ENCODE assay signal across 30 cellular contexts in the genomic region with DNA sequence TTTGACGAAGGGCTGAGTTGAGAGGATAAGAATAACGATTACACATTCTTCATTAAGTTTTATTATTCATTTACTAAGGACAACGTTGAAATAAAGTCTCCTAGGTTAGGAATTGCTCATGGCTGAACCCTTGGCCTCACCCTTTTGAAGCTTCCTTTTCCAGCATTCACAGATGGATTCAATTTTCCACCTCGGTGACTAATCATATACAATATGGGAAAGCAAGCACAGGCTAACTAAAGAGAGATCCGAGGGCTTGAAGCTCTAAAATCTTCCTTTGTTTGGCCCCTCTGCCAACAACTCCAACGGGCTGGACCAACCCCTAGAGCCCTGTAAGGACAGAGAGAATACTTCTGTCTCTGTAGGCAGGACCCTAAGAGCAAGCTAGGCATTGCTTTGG.
DNase-seq lines count a peak whose midpoint lies in the region; ATAC-seq, FAIRE-seq and TF ChIP-seq lines count a peak whose summit lies in the region.
"Had no signal": no experiment of that assay in that cellular context is flagged by ENCODE, and none has a peak within 500 bp of the region (broad histone marks: within the 10 kb centered on the region; RNA-seq: fewer than 3 reads in every experiment).

No MANE protein-coding gene starts in this region.

- peak overlapping the region; percentile 9 for H3K4me2 ChIP-seq in astrocyte (ENCODE audit: low read length)

- DNase-seq in AG20443 (ENCODE audit: low spot score): peak; percentile 66
- DNase-seq in HCEC 1CT: peak; percentile 29
- DNase-seq in astrocyte (ENCODE audit: low read depth): peak; percentile 53
- DNase-seq in iris pigment epithelial cell (ENCODE audit: low read depth): peak; percentile 5
- no peak for DNase-seq in lower leg skin (ENCODE audit: low spot score in 2 of 2)
- DNase-seq in NCI-H2227 treated with DMSO at 0.1 percent for 48 hours (lab: John Stamatoyannopoulos, UW): no peak
- no peak for DNase-seq in SHP77 (lab: John Stamatoyannopoulos, UW)
- DNase-seq in Right ventricle myocardium superior: no peak
- DNase-seq: ACHN; activated CD4-positive, alpha-beta memory T cell treated with anti-CD3 and anti-CD28 coated beads, Interleukin-2, amount 10 ng/mL, durations not matched to agents 7 days and 5 days; activated effector memory CD4-positive, alpha-beta T cell treated with Interleukin-2 at 50 U/mL for 16 hours; activated T-cell treated with anti-CD3 and anti-CD28 coated beads for 4 hours; brain microvascular endothelial cell; H7; hypothalamus; Karpas-422; left ventricle myocardium inferior; naive thymus-derived CD8-positive, alpha-beta T cell; NCI-H1694; NCI-H345; OCI-M1; small intestine; stimulated activated CD4-positive, alpha-beta T cell treated with anti-CD3 and anti-CD28 coated beads, Interleukin-1b, Interleukin-23, amount 100 ng/mL, for 48 hours; T-cell; uterus had no signal

- H3K27me3 Mint-ChIP-seq in astrocyte (ENCODE audit: low read depth, unreplicated experiment): peaks cover 17% of the 10 kb centered on the region
- H3K27me3 Mint-ChIP-seq: activated CD4-positive, alpha-beta memory T cell treated with anti-CD3 and anti-CD28 coated beads, Interleukin-2, amount 10 ng/mL, durations not matched to agents 7 days and 5 days had no signal

- no peaks in the 10 kb centered on the region for H3K36me3 ChIP-seq in astrocyte (ENCODE audit: insufficient read depth, low read length)
- H3K36me3 ChIP-seq: brain microvascular endothelial cell, left ventricle myocardium inferior, suprapubic skin, uterus had no signal

- H3K79me2 ChIP-seq in astrocyte (ENCODE audit: insufficient read depth, low read length): no peaks in the 10 kb centered on the region

- H3K4me1 Mint-ChIP-seq in astrocyte (ENCODE audit: low read depth, unreplicated experiment): no peaks in the 10 kb centered on the region
- H3K4me1 Mint-ChIP-seq: activated CD4-positive, alpha-beta memory T cell treated with anti-CD3 and anti-CD28 coated beads, Interleukin-2, amount 10 ng/mL, durations not matched to agents 7 days and 5 days; mesothelial cell of epicardium; naive thymus-derived CD8-positive, alpha-beta T cell; T-cell had no signal

- no peaks in the 10 kb centered on the region for H3K9me3 ChIP-seq in astrocyte (ENCODE audit: insufficient read depth, low read depth, low read length)
- H3K9me3 ChIP-seq: left ventricle myocardium inferior, suprapubic skin, uterus had no signal

- no peak overlapping the region for H3K4me3 Mint-ChIP-seq in astrocyte (ENCODE audit: unreplicated experiment)
- H3K4me3 Mint-ChIP-seq: activated CD4-positive, alpha-beta memory T cell treated with anti-CD3 and anti-CD28 coated beads, Interleukin-2, amount 10 ng/mL, durations not matched to agents 7 days and 5 days; mesothelial cell of epicardium; naive thymus-derived CD8-positive, alpha-beta T cell; T-cell had no signal

- FAIRE-seq in astrocyte (lab: Jason Lieb, UNC): no peak
- FAIRE-seq: G401.6, small intestine had no signal

- no peaks in the 10 kb centered on the region for H3K36me3 Mint-ChIP-seq in astrocyte (ENCODE audit: low read depth, unreplicated experiment)
- H3K36me3 Mint-ChIP-seq: mesothelial cell of epicardium; naive thymus-derived CD8-positive, alpha-beta T cell; T-cell had no signal

- no peak for ATAC-seq in Right ventricle myocardium superior (ENCODE audit: poor library complexity)
- ATAC-seq: naive thymus-derived CD8-positive, alpha-beta T cell; Right ventricle myocardium inferior; T-cell had no signal

- no peaks in the 10 kb centered on the region for H3K27me3 ChIP-seq in astrocyte (ENCODE audit: insufficient read depth, low read length)
- H3K27me3 ChIP-seq: brain microvascular endothelial cell, suprapubic skin, uterus had no signal

- H2AFZ ChIP-seq in astrocyte (ENCODE audit: low read depth, low read length): peak overlapping the region; percentile 1

- TF ChIP-seq POLR2A in lower leg skin (IDR thresholded peaks at IDR 0.05): no peak

- peak overlapping the region; percentile 5 for H3K9ac ChIP-seq in astrocyte (ENCODE audit: low read length)

- peaks cover 8% of the 10 kb centered on the region for H3K4me1 ChIP-seq in astrocyte (ENCODE audit: insufficient read depth, low read length)
- H3K4me1 ChIP-seq: left ventricle myocardium inferior, suprapubic skin, uterus had no signal

- H3K9me3 Mint-ChIP-seq in astrocyte (ENCODE audit: unreplicated experiment): no peaks in the 10 kb centered on the region
- H3K9me3 Mint-ChIP-seq: activated CD4-positive, alpha-beta memory T cell treated with anti-CD3 and anti-CD28 coated beads, Interleukin-2, amount 10 ng/mL, durations not matched to agents 7 days and 5 days; mesothelial cell of epicardium; T-cell had no signal

- 49 to 61% methylated on average over 6 of the region's 6 CpGs for WGBS in lower leg skin, 2 donors

- no peak overlapping the region for H3K27ac Mint-ChIP-seq in astrocyte (ENCODE audit: unreplicated experiment)
- H3K27ac Mint-ChIP-seq: activated CD4-positive, alpha-beta memory T cell treated with anti-CD3 and anti-CD28 coated beads, Interleukin-2, amount 10 ng/mL, durations not matched to agents 7 days and 5 days; mesothelial cell of epicardium; naive thymus-derived CD8-positive, alpha-beta T cell; T-cell had no signal

- H3K4me3 ChIP-seq in astrocyte (ENCODE audit: insufficient read depth, low read depth, low read length): no peak overlapping the region
- no peak overlapping the region for H3K4me3 ChIP-seq in lower leg skin (ENCODE audit: low read depth, poor library complexity, severe bottlenecking)
- H3K4me3 ChIP-seq: left ventricle myocardium inferior, suprapubic skin, uterus had no signal

- TF ChIP-seq CTCF in astrocyte (IDR thresholded peaks at IDR 0.05; ENCODE audit: insufficient read depth, low read depth, low read length) (no peak), lower leg skin (IDR thresholded peaks at IDR 0.05) (no peak)

- H3K27ac ChIP-seq in astrocyte (ENCODE audit: low read depth, low read length): peak overlapping the region; percentile 53
- H3K27ac ChIP-seq: brain microvascular endothelial cell, epithelial cell of prostate, left ventricle myocardium inferior, suprapubic skin had no signal

- H4K20me1 ChIP-seq in astrocyte (ENCODE audit: insufficient read depth, low read length): no peaks in the 10 kb centered on the region

- intact Hi-C loops in lower leg skin (cut with DNase I; ENCODE audit: low total_unique reads): no loop called here
- intact Hi-C loops in Right ventricle myocardium superior (cut with DNase I): no loop called here

Comparison
In these comparisons a context has a peak if more than half of its experiments do, and no peak if none do; other contexts are left out.
1. DNase-seq: peak in AG20443 (single experiment), HCEC 1CT (single experiment), astrocyte (single experiment) and iris pigment epithelial cell (single experiment); none in lower leg skin (0 of 2), NCI-H2227 treated with DMSO at 0.1 percent for 48 hours (single experiment), SHP77 (0 of 2) and Right ventricle myocardium superior (single experiment).